In the genomic region with DNA sequence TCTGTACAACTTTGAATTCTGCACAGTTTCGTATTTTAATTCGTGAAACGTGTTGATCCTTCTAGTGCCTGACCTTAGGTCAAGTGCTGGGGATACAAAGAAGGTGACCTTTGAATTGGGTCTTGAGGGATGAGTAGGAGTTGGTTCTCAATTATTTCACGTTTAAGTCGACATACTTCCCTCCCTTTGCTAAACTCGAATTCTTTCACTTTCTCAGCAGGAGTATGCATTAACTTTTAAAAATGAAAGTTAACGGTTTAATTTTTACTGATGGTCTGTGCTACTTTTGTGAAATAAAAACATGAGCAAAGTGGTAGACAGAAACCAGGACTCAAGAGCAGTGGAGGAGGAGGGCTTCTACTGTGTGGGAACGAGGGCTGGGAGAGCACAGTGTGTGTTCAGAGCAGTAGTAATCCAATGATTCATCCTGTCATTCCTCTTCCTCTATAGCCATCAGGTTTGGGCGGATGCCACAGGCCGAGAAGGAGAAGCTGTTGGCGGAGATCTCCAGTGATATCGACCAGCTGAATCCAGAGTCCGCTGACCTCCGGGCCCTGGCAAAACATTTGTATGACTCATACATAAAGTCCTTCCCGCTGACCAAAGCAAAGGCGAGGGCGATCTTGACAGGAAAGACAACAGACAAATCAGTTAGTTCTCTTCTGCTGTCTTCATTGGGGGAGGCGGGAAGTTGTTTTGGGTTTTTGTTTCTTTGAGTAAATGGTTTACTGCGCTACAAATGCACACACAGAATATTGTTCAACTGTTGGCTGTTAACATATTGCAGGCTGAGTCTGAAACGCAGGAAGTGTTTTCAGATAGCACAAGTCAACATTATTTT, we compare ENCODE assay signal across 8 cellular contexts.
DNase-seq lines count a peak whose midpoint lies in the region; ATAC-seq and TF ChIP-seq lines count a peak whose summit lies in the region.

No MANE protein-coding gene starts in this region.

- H3K4me3 ChIP-seq in fibroblast of villous mesenchyme (ENCODE audit: low read depth, low read length) (no peak overlapping the region), ovary (no peak overlapping the region)

- H3K36me3 ChIP-seq in ovary, result no peaks in the 10 kb centered on the region

- intact Hi-C loops in ovary (cut with DNase I), result no loop called here

- no peak for TF ChIP-seq POLR2A in ovary (IDR thresholded peaks at IDR 0.05)

- DNase-seq in COLO829 (ENCODE audit: low spot score) (peak; percentile 85), RWPE1 (ENCODE audit: low spot score) (peak; percentile 42), fibroblast of villous mesenchyme (ENCODE audit: low read depth) (peak; percentile 99), ovary (peak; percentile 56 to 64 (median 63)), GM20000 (ENCODE audit: low spot score) (no peak), NCI-H2081 treated with DMSO at 0.1 percent for 48 hours (lab: John Stamatoyannopoulos, UW) (no peak), AG20443 (ENCODE audit: low spot score) (no peak)

- H3K9me3 ChIP-seq in ovary, result no peaks in the 10 kb centered on the region

- no peak for TF ChIP-seq EP300 in ovary (IDR thresholded peaks at IDR 0.05)

- no peaks in the 10 kb centered on the region for H3K27me3 ChIP-seq in ovary

- H3K27ac ChIP-seq in RWPE1, result no peak overlapping the region
- no peak overlapping the region for H3K27ac ChIP-seq in ovary

- 52 to 60% (median 60%) methylated on average over 20 of the region's 20 CpGs for WGBS in ovary, 3 donors

- POLR2A ChIA-PET in RWPE1 (lab: Yijun Ruan, JAX; ENCODE audit: low non-redundant PET), result no interaction called here

- no peak for ATAC-seq in GM18519 (IDR thresholded peaks at IDR 0.05; ENCODE audit: low FRiP score, unreplicated experiment)

- no peak for TF ChIP-seq CTCF in RWPE1 (conservative IDR thresholded peaks at IDR 0.05; ENCODE audit: low read depth)
- no peak for TF ChIP-seq CTCF in fibroblast of villous mesenchyme (IDR thresholded peaks at IDR 0.05; ENCODE audit: insufficient read depth, low read depth, low read length)
- no peak for TF ChIP-seq CTCF in ovary (IDR thresholded peaks at IDR 0.05)
- TF ChIP-seq CTCF in GM20000 (IDR thresholded peaks at IDR 0.05; ENCODE audit: extremely low read depth, missing control alignments), result no peak

- no peaks in the 10 kb centered on the region for H3K4me1 ChIP-seq in ovary (ENCODE audit: insufficient read depth)

- CTCF ChIA-PET in RWPE1 (lab: Yijun Ruan, JAX), result no interaction called here

Comparison
In these comparisons a context has a peak if more than half of its experiments do, and no peak if none do; other contexts are left out.
1. DNase-seq: peak in COLO829 (single experiment), RWPE1 (single experiment), fibroblast of villous mesenchyme (single experiment) and ovary (5 of 5); none in GM20000 (single experiment), NCI-H2081 treated with DMSO at 0.1 percent for 48 hours (single experiment) and AG20443 (single experiment).